In the genomic region with DNA sequence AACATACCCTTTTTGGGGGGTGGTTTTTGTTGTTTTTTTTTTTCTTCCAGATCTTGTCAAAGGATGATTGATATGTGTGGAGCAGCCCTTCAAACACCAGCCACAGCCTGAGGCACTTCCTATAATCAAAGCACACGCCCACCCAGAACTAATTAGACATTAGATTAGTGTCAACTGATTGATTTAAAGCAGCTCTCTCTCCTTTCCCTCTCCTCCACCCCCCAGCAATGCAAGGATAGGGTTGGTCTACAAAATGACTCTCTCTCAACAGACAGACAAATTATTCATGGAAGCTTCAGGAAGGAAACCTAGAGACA, we compare ENCODE assay signal across 1 cellular context.
TF ChIP-seq lines count a peak whose summit lies in the region.

No MANE protein-coding gene starts in this region.

TF ChIP-seq in SK-N-SH, 30 proteins besides CTCF, POLR2A, EP300 and RAD21 (continued from another document):
- TF ChIP-seq, protein P1, sequence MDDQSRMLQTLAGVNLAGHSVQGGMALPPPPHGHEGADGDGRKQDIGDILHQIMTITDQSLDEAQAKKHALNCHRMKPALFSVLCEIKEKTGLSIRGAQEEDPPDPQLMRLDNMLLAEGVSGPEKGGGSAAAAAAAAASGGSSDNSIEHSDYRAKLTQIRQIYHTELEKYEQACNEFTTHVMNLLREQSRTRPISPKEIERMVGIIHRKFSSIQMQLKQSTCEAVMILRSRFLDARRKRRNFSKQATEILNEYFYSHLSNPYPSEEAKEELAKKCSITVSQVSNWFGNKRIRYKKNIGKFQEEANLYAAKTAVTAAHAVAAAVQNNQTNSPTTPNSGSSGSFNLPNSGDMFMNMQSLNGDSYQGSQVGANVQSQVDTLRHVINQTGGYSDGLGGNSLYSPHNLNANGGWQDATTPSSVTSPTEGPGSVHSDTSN (IDR thresholded peaks at IDR 0.05), result peak; percentile 26; the same call in 1 of the 2 replicates
- no peak for TF ChIP-seq JUND (IDR thresholded peaks at IDR 0.05)
- TF ChIP-seq, protein P2, sequence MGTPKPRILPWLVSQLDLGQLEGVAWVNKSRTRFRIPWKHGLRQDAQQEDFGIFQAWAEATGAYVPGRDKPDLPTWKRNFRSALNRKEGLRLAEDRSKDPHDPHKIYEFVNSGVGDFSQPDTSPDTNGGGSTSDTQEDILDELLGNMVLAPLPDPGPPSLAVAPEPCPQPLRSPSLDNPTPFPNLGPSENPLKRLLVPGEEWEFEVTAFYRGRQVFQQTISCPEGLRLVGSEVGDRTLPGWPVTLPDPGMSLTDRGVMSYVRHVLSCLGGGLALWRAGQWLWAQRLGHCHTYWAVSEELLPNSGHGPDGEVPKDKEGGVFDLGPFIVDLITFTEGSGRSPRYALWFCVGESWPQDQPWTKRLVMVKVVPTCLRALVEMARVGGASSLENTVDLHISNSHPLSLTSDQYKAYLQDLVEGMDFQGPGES (IDR thresholded peaks at IDR 0.05; ENCODE audit: low read depth, low read length), result no peak
- peak; percentile 74 for TF ChIP-seq CHD2 (IDR thresholded peaks at IDR 0.05; ENCODE audit: low read length, partially characterized antibody)
- TF ChIP-seq, protein P3, sequence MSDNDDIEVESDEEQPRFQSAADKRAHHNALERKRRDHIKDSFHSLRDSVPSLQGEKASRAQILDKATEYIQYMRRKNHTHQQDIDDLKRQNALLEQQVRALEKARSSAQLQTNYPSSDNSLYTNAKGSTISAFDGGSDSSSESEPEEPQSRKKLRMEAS (IDR thresholded peaks at IDR 0.05; ENCODE audit: low read depth), result no peak
- no peak for TF ChIP-seq RXRA (IDR thresholded peaks at IDR 0.05; ENCODE audit: borderline replicate concordance, low read depth)
- no peak for TF ChIP-seq SIN3A (IDR thresholded peaks at IDR 0.05; ENCODE audit: borderline replicate concordance, low read depth, low read length)
- peak; percentile 72 for TF ChIP-seq GATA2 (CRISPR knock-in tag; IDR thresholded peaks at IDR 0.05)
- peak; percentile 11; the same call in 1 of the 2 replicates for TF ChIP-seq TCF12 (IDR thresholded peaks at IDR 0.05)
- TF ChIP-seq RCOR1 (IDR thresholded peaks at IDR 0.05; ENCODE audit: low read length), result peak; percentile 80; the same call in 1 of the 2 replicates
- TF ChIP-seq, protein P4, sequence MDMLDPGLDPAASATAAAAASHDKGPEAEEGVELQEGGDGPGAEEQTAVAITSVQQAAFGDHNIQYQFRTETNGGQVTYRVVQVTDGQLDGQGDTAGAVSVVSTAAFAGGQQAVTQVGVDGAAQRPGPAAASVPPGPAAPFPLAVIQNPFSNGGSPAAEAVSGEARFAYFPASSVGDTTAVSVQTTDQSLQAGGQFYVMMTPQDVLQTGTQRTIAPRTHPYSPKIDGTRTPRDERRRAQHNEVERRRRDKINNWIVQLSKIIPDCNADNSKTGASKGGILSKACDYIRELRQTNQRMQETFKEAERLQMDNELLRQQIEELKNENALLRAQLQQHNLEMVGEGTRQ (IDR thresholded peaks at IDR 0.05; ENCODE audit: borderline replicate concordance, low read depth, low read length), result no peak
- TF ChIP-seq, protein P5, sequence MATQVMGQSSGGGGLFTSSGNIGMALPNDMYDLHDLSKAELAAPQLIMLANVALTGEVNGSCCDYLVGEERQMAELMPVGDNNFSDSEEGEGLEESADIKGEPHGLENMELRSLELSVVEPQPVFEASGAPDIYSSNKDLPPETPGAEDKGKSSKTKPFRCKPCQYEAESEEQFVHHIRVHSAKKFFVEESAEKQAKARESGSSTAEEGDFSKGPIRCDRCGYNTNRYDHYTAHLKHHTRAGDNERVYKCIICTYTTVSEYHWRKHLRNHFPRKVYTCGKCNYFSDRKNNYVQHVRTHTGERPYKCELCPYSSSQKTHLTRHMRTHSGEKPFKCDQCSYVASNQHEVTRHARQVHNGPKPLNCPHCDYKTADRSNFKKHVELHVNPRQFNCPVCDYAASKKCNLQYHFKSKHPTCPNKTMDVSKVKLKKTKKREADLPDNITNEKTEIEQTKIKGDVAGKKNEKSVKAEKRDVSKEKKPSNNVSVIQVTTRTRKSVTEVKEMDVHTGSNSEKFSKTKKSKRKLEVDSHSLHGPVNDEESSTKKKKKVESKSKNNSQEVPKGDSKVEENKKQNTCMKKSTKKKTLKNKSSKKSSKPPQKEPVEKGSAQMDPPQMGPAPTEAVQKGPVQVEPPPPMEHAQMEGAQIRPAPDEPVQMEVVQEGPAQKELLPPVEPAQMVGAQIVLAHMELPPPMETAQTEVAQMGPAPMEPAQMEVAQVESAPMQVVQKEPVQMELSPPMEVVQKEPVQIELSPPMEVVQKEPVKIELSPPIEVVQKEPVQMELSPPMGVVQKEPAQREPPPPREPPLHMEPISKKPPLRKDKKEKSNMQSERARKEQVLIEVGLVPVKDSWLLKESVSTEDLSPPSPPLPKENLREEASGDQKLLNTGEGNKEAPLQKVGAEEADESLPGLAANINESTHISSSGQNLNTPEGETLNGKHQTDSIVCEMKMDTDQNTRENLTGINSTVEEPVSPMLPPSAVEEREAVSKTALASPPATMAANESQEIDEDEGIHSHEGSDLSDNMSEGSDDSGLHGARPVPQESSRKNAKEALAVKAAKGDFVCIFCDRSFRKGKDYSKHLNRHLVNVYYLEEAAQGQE (IDR thresholded peaks at IDR 0.05; ENCODE audit: low read depth, low read length), result no peak
- TF ChIP-seq GABPA (IDR thresholded peaks at IDR 0.05; ENCODE audit: low read depth), result no peak
- no peak for TF ChIP-seq MEF2A (IDR thresholded peaks at IDR 0.05; ENCODE audit: borderline replicate concordance, low read depth)
- TF ChIP-seq FOXJ3 (CRISPR knock-in tag; IDR thresholded peaks at IDR 0.05), result 0 out of 2 replicates have a peak, but pooled peaks have one; percentile 70
- TF ChIP-seq, protein P6, sequence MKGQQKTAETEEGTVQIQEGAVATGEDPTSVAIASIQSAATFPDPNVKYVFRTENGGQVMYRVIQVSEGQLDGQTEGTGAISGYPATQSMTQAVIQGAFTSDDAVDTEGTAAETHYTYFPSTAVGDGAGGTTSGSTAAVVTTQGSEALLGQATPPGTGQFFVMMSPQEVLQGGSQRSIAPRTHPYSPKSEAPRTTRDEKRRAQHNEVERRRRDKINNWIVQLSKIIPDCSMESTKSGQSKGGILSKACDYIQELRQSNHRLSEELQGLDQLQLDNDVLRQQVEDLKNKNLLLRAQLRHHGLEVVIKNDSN (IDR thresholded peaks at IDR 0.05; ENCODE audit: borderline replicate concordance, low read depth), result no peak
- no peak for TF ChIP-seq NRF1 (IDR thresholded peaks at IDR 0.05; ENCODE audit: low read depth, low read length)
- TF ChIP-seq POLR2AphosphoS5 (IDR thresholded peaks at IDR 0.05; ENCODE audit: low read depth, low read length), result no peak
TF ChIP-seq in SK-N-SH: peak in this region for 7.
